In genomic region chr12:23463172-23463571, GRCh38 we compare ENCODE assay signal across 39 cellular contexts.
"Had no signal": no experiment of that assay in that cellular context is flagged by ENCODE, and none has a peak within 500 bp of the region (broad histone marks: within the 10 kb centered on the region; RNA-seq: fewer than 3 reads in every experiment).

No MANE protein-coding gene starts in this region.

- H3K36me3 ChIP-seq: adrenal gland, ascending aorta, brain microvascular endothelial cell, breast epithelium, cardiac muscle cell had no signal

- H3K36me3 Mint-ChIP-seq: activated naive CD4-positive, alpha-beta T cell treated with anti-CD3 and anti-CD28 coated beads, Interleukin-2, amount 10 ng/mL, durations not matched to agents 7 days and 5 days; activated naive CD4-positive, alpha-beta T cell treated with anti-CD3 and anti-CD28 coated beads, Interleukin-2, amount 50 U/mL, for 24 hours; activated naive CD8-positive, alpha-beta T cell; activated naive CD8-positive, alpha-beta T cell treated with anti-CD3 and anti-CD28 coated beads for 36 hours; activated naive CD8-positive, alpha-beta T cell treated with anti-CD3 and anti-CD28 coated beads, Interleukin-2, amount 10 ng/mL, durations not matched to agents 7 days and 5 days; brain had no signal

- H3K27me3 Mint-ChIP-seq: activated naive CD4-positive, alpha-beta T cell treated with anti-CD3 and anti-CD28 coated beads, Interleukin-2, amount 10 ng/mL, durations not matched to agents 7 days and 5 days; activated naive CD4-positive, alpha-beta T cell treated with anti-CD3 and anti-CD28 coated beads, Interleukin-2, amount 50 U/mL, for 24 hours; activated naive CD8-positive, alpha-beta T cell; activated naive CD8-positive, alpha-beta T cell treated with anti-CD3 and anti-CD28 coated beads for 36 hours; activated naive CD8-positive, alpha-beta T cell treated with anti-CD3 and anti-CD28 coated beads, Interleukin-2, amount 10 ng/mL, durations not matched to agents 7 days and 5 days; activated naive CD8-positive, alpha-beta T cell treated with anti-CD3 and anti-CD28 coated beads, Interleukin-2, amount 50 U/mL, for 24 hours; activated T-helper 17 cell treated with anti-CD3 and anti-CD28 coated beads, Interleukin-2, amount 50 U/mL, for 72 hours; brain; central memory CD8-positive, alpha-beta T cell had no signal

- H3K4me3 ChIP-seq: adrenal gland, ascending aorta, body of pancreas, breast epithelium, cardiac muscle cell had no signal

- H3K4me1 ChIP-seq: adrenal gland, ascending aorta, body of pancreas, breast epithelium had no signal

- H3K4me3 Mint-ChIP-seq: activated naive CD4-positive, alpha-beta T cell treated with anti-CD3 and anti-CD28 coated beads for 36 hours; activated naive CD4-positive, alpha-beta T cell treated with anti-CD3 and anti-CD28 coated beads, Interleukin-2, amount 10 ng/mL, durations not matched to agents 7 days and 5 days; activated naive CD4-positive, alpha-beta T cell treated with anti-CD3 and anti-CD28 coated beads, Interleukin-2, amount 50 U/mL, for 24 hours; activated naive CD8-positive, alpha-beta T cell; activated naive CD8-positive, alpha-beta T cell treated with anti-CD3 and anti-CD28 coated beads for 36 hours; activated naive CD8-positive, alpha-beta T cell treated with anti-CD3 and anti-CD28 coated beads, Interleukin-2, amount 10 ng/mL, durations not matched to agents 7 days and 5 days; activated naive CD8-positive, alpha-beta T cell treated with anti-CD3 and anti-CD28 coated beads, Interleukin-2, amount 50 U/mL, for 24 hours; activated T-cell treated with anti-CD3 and anti-CD28 coated beads, Interleukin-2, amount 50 U/mL, for 4 hours; activated T-cell treated with anti-CD3 and anti-CD28 coated beads, Interleukin-2, amount 50 U/mL, for 72 hours; activated T-helper 1 cell treated with anti-CD3 and anti-CD28 coated beads, Interleukin-12 subunit alpha, Interleukin-12 subunit beta, Interleukin-2, Interleukin-4 antibody, amounts not matched to agents 30 ng/mL and 10 ng/mL and 1 ng/mL, durations not matched to agents 14 hours and 24 hours and 36 hours; activated T-helper 17 cell treated with anti-CD3 and anti-CD28 coated beads, Interleukin-2, amount 50 U/mL, for 72 hours; brain; central memory CD8-positive, alpha-beta T cell had no signal

- FAIRE-seq: astrocyte, bronchial epithelial cell, colon had no signal

- DNase-seq: activated effector memory CD4-positive, alpha-beta T cell treated with anti-CD3 and anti-CD28 coated beads, Interleukin-2, amount 50 U/mL, for 16 hours; activated effector memory CD4-positive, alpha-beta T cell treated with Interleukin-2 at 50 U/mL for 16 hours; activated gamma-delta T cell; activated gamma-delta T cell treated with Interleukin-2 at 50 U/mL for 16 hours; activated naive CD4-positive, alpha-beta T cell; activated naive CD4-positive, alpha-beta T cell treated with anti-CD3 and anti-CD28 coated beads for 36 hours; activated naive CD4-positive, alpha-beta T cell treated with anti-CD3 and anti-CD28 coated beads, Interleukin-2, amount 10 ng/mL, durations not matched to agents 7 days and 5 days; activated naive CD4-positive, alpha-beta T cell treated with anti-CD3 and anti-CD28 coated beads, Interleukin-2, amount 50 U/mL, for 16 hours; activated naive CD4-positive, alpha-beta T cell treated with Interleukin-2 at 50 U/mL for 16 hours; activated naive CD8-positive, alpha-beta T cell treated with anti-CD3 and anti-CD28 coated beads for 36 hours; activated naive CD8-positive, alpha-beta T cell treated with anti-CD3 and anti-CD28 coated beads, Interleukin-2, amount 10 ng/mL, durations not matched to agents 7 days and 5 days; activated naive CD8-positive, alpha-beta T cell treated with anti-CD3 and anti-CD28 coated beads, Interleukin-2, amount 50 U/mL, for 24 hours; activated T-cell treated with anti-CD3 and anti-CD28 coated beads, Interleukin-2, amount 50 U/mL, for 4 hours; activated T-cell treated with anti-CD3 and anti-CD28 coated beads, Interleukin-2, amount 50 U/mL, for 48 hours; activated T-cell treated with anti-CD3 and anti-CD28 coated beads, Interleukin-2, amount 50 U/mL, for 72 hours; adrenal gland; amniotic stem cell; amygdala; anterior cingulate cortex; aorta; body of pancreas; brain microvascular endothelial cell; caudate nucleus; central memory CD4-positive, alpha-beta T cell; cerebellar nuclear complex had no signal

- H3K27ac Mint-ChIP-seq: activated naive CD4-positive, alpha-beta T cell treated with anti-CD3 and anti-CD28 coated beads for 36 hours; activated naive CD4-positive, alpha-beta T cell treated with anti-CD3 and anti-CD28 coated beads, Interleukin-2, amount 10 ng/mL, durations not matched to agents 7 days and 5 days; activated naive CD4-positive, alpha-beta T cell treated with anti-CD3 and anti-CD28 coated beads, Interleukin-2, amount 50 U/mL, for 24 hours; activated naive CD4-positive, alpha-beta T cell treated with anti-CD3 and anti-CD28 coated beads, Interleukin-2, amount 50 U/mL, for 72 hours; activated naive CD8-positive, alpha-beta T cell; activated naive CD8-positive, alpha-beta T cell treated with anti-CD3 and anti-CD28 coated beads for 36 hours; activated naive CD8-positive, alpha-beta T cell treated with anti-CD3 and anti-CD28 coated beads, Interleukin-2, amount 10 ng/mL, durations not matched to agents 7 days and 5 days; activated naive CD8-positive, alpha-beta T cell treated with anti-CD3 and anti-CD28 coated beads, Interleukin-2, amount 50 U/mL, for 24 hours; activated T-cell treated with anti-CD3 and anti-CD28 coated beads, Interleukin-2, amount 50 U/mL, for 72 hours; activated T-helper 1 cell treated with anti-CD3 and anti-CD28 coated beads, Interleukin-12 subunit alpha, Interleukin-12 subunit beta, Interleukin-2, Interleukin-4 antibody, amounts not matched to agents 30 ng/mL and 10 ng/mL and 1 ng/mL, durations not matched to agents 14 hours and 24 hours and 36 hours; activated T-helper 17 cell treated with anti-CD3 and anti-CD28 coated beads, Interleukin-2, amount 50 U/mL, for 72 hours; activated T-helper 2 cell treated with anti-CD3 and anti-CD28 coated beads, Interferon-gamma antibody, Interleukin-2, Interleukin-4, amounts not matched to agents 10 μg/mL and 5 μg/mL and 100 μg/mL, durations not matched to agents 14 hours and 24 hours and 36 hours; brain had no signal

- ATAC-seq: activated naive CD4-positive, alpha-beta T cell treated with anti-CD3 and anti-CD28 coated beads, Interleukin-2, amount 50 U/mL, for 72 hours; activated naive CD8-positive, alpha-beta T cell treated with anti-CD3 and anti-CD28 coated beads, Interleukin-2, amount 50 U/mL, for 24 hours; activated T-cell treated with anti-CD3 and anti-CD28 coated beads, Interleukin-2, amount 50 U/mL, for 4 hours; activated T-cell treated with anti-CD3 and anti-CD28 coated beads, Interleukin-2, amount 50 U/mL, for 72 hours; activated T-helper 17 cell treated with anti-CD3 and anti-CD28 coated beads, Interleukin-2, amount 50 U/mL, for 72 hours; body of pancreas had no signal

- H3K9me3 ChIP-seq: adrenal gland, body of pancreas had no signal

- H3K4me1 Mint-ChIP-seq: activated naive CD4-positive, alpha-beta T cell treated with anti-CD3 and anti-CD28 coated beads, Interleukin-2, amount 10 ng/mL, durations not matched to agents 7 days and 5 days; activated naive CD4-positive, alpha-beta T cell treated with anti-CD3 and anti-CD28 coated beads, Interleukin-2, amount 50 U/mL, for 24 hours; activated naive CD8-positive, alpha-beta T cell treated with anti-CD3 and anti-CD28 coated beads for 36 hours; activated naive CD8-positive, alpha-beta T cell treated with anti-CD3 and anti-CD28 coated beads, Interleukin-2, amount 10 ng/mL, durations not matched to agents 7 days and 5 days; activated naive CD8-positive, alpha-beta T cell treated with anti-CD3 and anti-CD28 coated beads, Interleukin-2, amount 50 U/mL, for 24 hours; activated T-helper 17 cell treated with anti-CD3 and anti-CD28 coated beads, Interleukin-2, amount 50 U/mL, for 72 hours; brain; central memory CD8-positive, alpha-beta T cell had no signal

- H3K27me3 ChIP-seq: adrenal gland, ascending aorta, body of pancreas, brain microvascular endothelial cell, breast epithelium, cardiac muscle cell had no signal

- H3K27ac ChIP-seq: adrenal gland, ascending aorta, body of pancreas, brain microvascular endothelial cell, breast epithelium, cardiac muscle cell had no signal
